Comparison of ENCODE assay signal across 14 cellular contexts in the genomic region with DNA sequence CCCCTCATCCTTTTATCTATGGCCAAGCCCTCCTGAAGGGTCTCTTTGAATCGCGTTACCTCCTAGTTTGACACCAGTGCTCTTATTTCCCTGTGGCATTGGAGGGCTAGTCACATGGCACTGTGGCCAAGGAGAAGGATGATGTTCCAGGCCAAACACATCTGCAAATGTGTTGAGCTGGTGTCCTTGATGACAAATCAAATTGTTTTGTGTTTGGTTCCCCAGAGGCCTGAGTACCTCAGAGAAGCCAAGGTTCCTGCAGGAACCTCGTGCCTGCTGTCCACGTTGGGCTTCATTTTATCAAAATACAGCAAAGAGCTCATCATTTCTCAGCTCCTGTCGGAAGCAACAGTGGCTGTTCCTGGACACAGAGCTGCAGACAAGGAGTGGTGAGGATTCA. TPM values are rescaled to one million over a fixed set of nuclear protein-coding genes. Genes with fewer than 3 reads are reported as not detected.
A peak's percentile ranks its signal among the peaks of the same experiment; 100 is the strongest.
DNase-seq lines count a peak whose midpoint lies in the region; ATAC-seq and TF ChIP-seq lines count a peak whose summit lies in the region.
"Had no signal": no experiment of that assay in that cellular context is flagged by ENCODE, and none has a peak within 500 bp of the region (broad histone marks: within the 10 kb centered on the region; RNA-seq: fewer than 3 reads in every experiment).

No MANE protein-coding gene starts in this region.

- H3K27me3 Mint-ChIP-seq in activated CD8-positive, alpha-beta memory T cell treated with anti-CD3 and anti-CD28 coated beads, Interleukin-2, amount 10 ng/mL, durations not matched to agents 7 days and 5 days = no peaks in the 10 kb centered on the region
- no peaks in the 10 kb centered on the region for H3K27me3 Mint-ChIP-seq in activated CD4-positive, alpha-beta T cell treated with anti-CD3 and anti-CD28 coated beads, Interleukin-2, amount 10 ng/mL, durations not matched to agents 24 days and 14 days

- WGBS in adipose tissue, 3 donors = 72 to 83% (median 74%) methylated on average over 5 of the region's 5 CpGs

- H3K79me2 ChIP-seq in ACC112 (ENCODE audit: control insufficient read depth, insufficient read depth, low read length, unreplicated experiment) = no peaks in the 10 kb centered on the region
- H3K79me2 ChIP-seq in osteoblast (ENCODE audit: insufficient read depth, low read length) = no peaks in the 10 kb centered on the region

- H3K9me3 ChIP-seq in osteoblast (ENCODE audit: low read depth, low read length) = no peaks in the 10 kb centered on the region
- H3K9me3 ChIP-seq: spleen had no signal

- peaks cover 22% of the 10 kb centered on the region for H3K4me1 ChIP-seq in ACC112 (ENCODE audit: control insufficient read depth, insufficient read depth, low read length, unreplicated experiment)
- peaks cover 15% of the 10 kb centered on the region for H3K4me1 ChIP-seq in osteoblast (ENCODE audit: insufficient read depth, low read length)

- H4K20me1 ChIP-seq in osteoblast (ENCODE audit: insufficient read depth, low read length) = no peaks in the 10 kb centered on the region

- peak overlapping the region; percentile 53 for H3K4me2 ChIP-seq in osteoblast (ENCODE audit: insufficient read depth, low read length)

- CTCF ChIA-PET in activated CD8-positive, alpha-beta memory T cell treated with anti-CD3 and anti-CD28 coated beads, Interleukin-2, amount 10 ng/mL, durations not matched to agents 7 days and 5 days (lab: Charles Lee) = no interaction called here

- H3K27me3 ChIP-seq in ACC112 (ENCODE audit: insufficient read depth, low read length) = no peaks in the 10 kb centered on the region
- no peaks in the 10 kb centered on the region for H3K27me3 ChIP-seq in osteoblast (ENCODE audit: insufficient read depth, low read length)
- H3K27me3 ChIP-seq: spleen had no signal

- TF ChIP-seq CTCF in fibroblast of pulmonary artery (IDR thresholded peaks at IDR 0.05; ENCODE audit: low read length, missing control alignments) (no peak), osteoblast (IDR thresholded peaks at IDR 0.05; ENCODE audit: extremely low read depth, low read depth, low read length) (no peak)

- no peaks in the 10 kb centered on the region for H3K4me1 Mint-ChIP-seq in activated CD8-positive, alpha-beta memory T cell treated with anti-CD3 and anti-CD28 coated beads, Interleukin-2, amount 10 ng/mL, durations not matched to agents 7 days and 5 days
- H3K4me1 Mint-ChIP-seq in activated CD4-positive, alpha-beta T cell treated with anti-CD3 and anti-CD28 coated beads, Interleukin-2, amount 10 ng/mL, durations not matched to agents 24 days and 14 days = peaks cover 6% of the 10 kb centered on the region

- peaks cover 6% of the 10 kb centered on the region for H3K36me3 Mint-ChIP-seq in activated CD8-positive, alpha-beta memory T cell treated with anti-CD3 and anti-CD28 coated beads, Interleukin-2, amount 10 ng/mL, durations not matched to agents 7 days and 5 days
- peaks cover 21% of the 10 kb centered on the region for H3K36me3 Mint-ChIP-seq in activated CD4-positive, alpha-beta T cell treated with anti-CD3 and anti-CD28 coated beads, Interleukin-2, amount 10 ng/mL, durations not matched to agents 24 days and 14 days (ENCODE audit: low read depth)

- intact Hi-C loops in activated CD4-positive, alpha-beta T cell treated with anti-CD3 and anti-CD28 coated beads, Interleukin-2, amount 10 ng/mL, durations not matched to agents 24 days and 14 days (cut with micrococcal nuclease) = no loop called here

- no peaks in the 10 kb centered on the region for H3K9me3 Mint-ChIP-seq in activated CD8-positive, alpha-beta memory T cell treated with anti-CD3 and anti-CD28 coated beads, Interleukin-2, amount 10 ng/mL, durations not matched to agents 7 days and 5 days (ENCODE audit: low read depth)
- peaks cover 3% of the 10 kb centered on the region for H3K9me3 Mint-ChIP-seq in activated CD4-positive, alpha-beta T cell treated with anti-CD3 and anti-CD28 coated beads, Interleukin-2, amount 10 ng/mL, durations not matched to agents 24 days and 14 days
- H3K9me3 Mint-ChIP-seq: T-helper 1 cell treated with Interleukin-12 subunit alpha and Interleukin-12 subunit beta and Interleukin-4 antibody, amounts not matched to agents 30 μg/mL and 1 μg/mL, for 36 hours had no signal

- H2AFZ ChIP-seq in ACC112 (ENCODE audit: low read length, unreplicated experiment) (peak overlapping the region; percentile 6), osteoblast (ENCODE audit: low read length) (peak overlapping the region; percentile 35)

- peak overlapping the region; percentile 94 for H3K27ac ChIP-seq in ACC112 (ENCODE audit: low read depth, low read length)
- H3K27ac ChIP-seq in adipose tissue (ENCODE audit: low read depth, low read length) = peak overlapping the region; percentile 78
- H3K27ac ChIP-seq in osteoblast (ENCODE audit: low read depth, low read length) = peak overlapping the region; percentile 90

- DNase-seq in fibroblast of pulmonary artery (ENCODE audit: low read depth) = peak; percentile 24
- no peak for DNase-seq in osteoblast (ENCODE audit: insufficient read length, low spot score, missing footprints)
- DNase-seq in stimulated activated naive CD4-positive, alpha-beta T cell treated with Interleukin-2 at 50 U/mL for 16 hours (lab: John Stamatoyannopoulos, UW) = no peak
- no peak for DNase-seq in activated CD8-positive, alpha-beta memory T cell treated with anti-CD3 and anti-CD28 coated beads, Interleukin-2, amount 10 ng/mL, durations not matched to agents 7 days and 5 days
- no peak for DNase-seq in activated CD4-positive, alpha-beta T cell treated with anti-CD3 and anti-CD28 coated beads, Interleukin-2, amount 10 ng/mL, durations not matched to agents 24 days and 14 days
- DNase-seq: activated CD4-positive, alpha-beta T cell treated with anti-CD3 and anti-CD28 coated beads, Interleukin-2, amount 50 U/mL, for 4 hours; cortex of kidney; DMS53; spleen had no signal

- H3K4me3 ChIP-seq in ACC112 (ENCODE audit: low read depth, low read length) (peak overlapping the region; percentile 31; the same call in 1 of the 2 replicates), fibroblast of pulmonary artery (replicated peaks; ENCODE audit: low read depth, low read length) (no peak overlapping the region), osteoblast (ENCODE audit: insufficient read depth, low read length) (no peak overlapping the region)
- H3K4me3 ChIP-seq: spleen had no signal

- H3K36me3 ChIP-seq in ACC112 (ENCODE audit: insufficient read depth, low read length) (peaks cover 3% of the 10 kb centered on the region; the same call in 1 of the 2 replicates), osteoblast (ENCODE audit: insufficient read depth, low read length) (peaks cover 3% of the 10 kb centered on the region)

- H3K4me3 Mint-ChIP-seq in activated CD8-positive, alpha-beta memory T cell treated with anti-CD3 and anti-CD28 coated beads, Interleukin-2, amount 10 ng/mL, durations not matched to agents 7 days and 5 days = no peak overlapping the region
- no peak overlapping the region for H3K4me3 Mint-ChIP-seq in activated CD4-positive, alpha-beta T cell treated with anti-CD3 and anti-CD28 coated beads, Interleukin-2, amount 10 ng/mL, durations not matched to agents 24 days and 14 days
- H3K4me3 Mint-ChIP-seq: T-helper 1 cell treated with Interleukin-12 subunit alpha and Interleukin-12 subunit beta and Interleukin-4 antibody, amounts not matched to agents 30 μg/mL and 1 μg/mL, for 36 hours had no signal

- ATAC-seq in GM19351 (IDR thresholded peaks at IDR 0.05; ENCODE audit: unreplicated experiment) = no peak
- ATAC-seq in activated CD8-positive, alpha-beta memory T cell treated with anti-CD3 and anti-CD28 coated beads, Interleukin-2, amount 10 ng/mL, durations not matched to agents 7 days and 5 days = no peak
- ATAC-seq: Panc1 had no signal

- no peak overlapping the region for H3K27ac Mint-ChIP-seq in activated CD8-positive, alpha-beta memory T cell treated with anti-CD3 and anti-CD28 coated beads, Interleukin-2, amount 10 ng/mL, durations not matched to agents 7 days and 5 days
- no peak overlapping the region for H3K27ac Mint-ChIP-seq in activated CD4-positive, alpha-beta T cell treated with anti-CD3 and anti-CD28 coated beads, Interleukin-2, amount 10 ng/mL, durations not matched to agents 24 days and 14 days
- H3K27ac Mint-ChIP-seq: T-helper 1 cell treated with Interleukin-12 subunit alpha and Interleukin-12 subunit beta and Interleukin-4 antibody, amounts not matched to agents 30 μg/mL and 1 μg/mL, for 36 hours had no signal

RNA-seq across cellular contexts. Expression of a gene that starts 20.7 kb away (rescaled TPM):
- 100 to 1,000 TPM; 285 to 896 (median 625) TPM for polyA plus RNA-seq in adipose tissue
- total RNA-seq in osteoblast = 240 and 243 TPM in 2 replicates
- 100 to 1,000 TPM; 122 to 142 TPM for total RNA-seq in activated CD8-positive, alpha-beta memory T cell treated with anti-CD3 and anti-CD28 coated beads, Interleukin-2, amount 10 ng/mL, durations not matched to agents 7 days and 5 days
- total RNA-seq in activated CD4-positive, alpha-beta T cell treated with anti-CD3 and anti-CD28 coated beads, Interleukin-2, amount 10 ng/mL, durations not matched to agents 24 days and 14 days = 162 and 164 TPM in 2 replicates

RNA-seq across cellular contexts. Expression of a gene that starts 55.7 kb away (rescaled TPM):
- 10 to 100 TPM in 2 of 3 donors, 1 to 10 TPM in 1; 9.5 to 47.0 (median 45.8) TPM for polyA plus RNA-seq in adipose tissue
- total RNA-seq in osteoblast = 35.1 and 42.1 TPM in 2 replicates
- 10 to 100 TPM; 47.0 to 59.1 TPM for total RNA-seq in activated CD8-positive, alpha-beta memory T cell treated with anti-CD3 and anti-CD28 coated beads, Interleukin-2, amount 10 ng/mL, durations not matched to agents 7 days and 5 days
- 76.0 and 79.3 TPM in 2 replicates for total RNA-seq in activated CD4-positive, alpha-beta T cell treated with anti-CD3 and anti-CD28 coated beads, Interleukin-2, amount 10 ng/mL, durations not matched to agents 24 days and 14 days
